Comparison of ENCODE assay signal across 8 cellular contexts in the genomic region with DNA sequence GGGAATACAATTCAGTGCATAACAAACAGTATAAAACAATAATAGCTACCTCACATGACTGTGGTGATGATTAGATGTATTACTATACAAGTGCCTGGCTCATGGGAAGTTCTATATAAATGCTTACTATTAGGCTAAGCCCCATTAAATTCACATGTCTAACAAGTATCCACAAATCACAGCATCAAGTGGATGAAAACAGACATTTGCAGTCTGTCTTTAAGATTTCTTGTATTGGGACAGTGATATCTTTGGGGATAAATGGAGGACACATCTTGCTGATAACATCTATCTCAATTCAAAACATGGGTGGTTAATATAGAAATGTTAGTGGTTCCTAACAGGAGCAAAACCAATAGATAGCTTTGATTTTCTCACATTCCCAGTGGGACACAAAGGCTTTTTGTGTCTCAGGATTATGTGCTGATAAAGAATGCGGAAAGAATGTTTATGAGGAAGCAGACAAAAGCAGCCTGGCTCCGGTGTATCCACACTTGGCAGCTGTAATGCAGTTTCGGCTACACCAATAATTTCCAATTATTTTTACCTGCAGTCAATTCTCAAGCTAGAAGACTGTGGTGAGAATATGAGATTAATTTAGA. TPM values are rescaled to one million over a fixed set of nuclear protein-coding genes. Genes with fewer than 3 reads are reported as not detected.
DNase-seq lines count a peak whose midpoint lies in the region; ATAC-seq, FAIRE-seq and TF ChIP-seq lines count a peak whose summit lies in the region.

No MANE protein-coding gene starts in this region.

- intact Hi-C loops in kidney (cut with DNase I) = no loop called here

- no peak for FAIRE-seq in kidney (lab: Jason Lieb, UNC)

- H3K36me3 ChIP-seq in HUES6 (ENCODE audit: control insufficient read depth, insufficient read depth, low read length) (no peaks in the 10 kb centered on the region; the same call in 1 of the 2 replicates), kidney (ENCODE audit: control insufficient read depth in 1 of 2, insufficient read depth in 2 of 2, low read length in 2 of 2) (no peaks in the 10 kb centered on the region)

- H3K27ac ChIP-seq in HUES6 (ENCODE audit: low read depth, low read length) (peak overlapping the region; percentile 29; the same call in 1 of the 2 replicates), kidney (ENCODE audit: low read depth in 2 of 2, low read length in 2 of 2) (peak overlapping the region; percentile 10 to 78)

- no peaks in the 10 kb centered on the region for H3K27me3 Mint-ChIP-seq in stimulated activated naive CD8-positive, alpha-beta T cell treated with anti-CD3 and anti-CD28 coated beads, Interleukin-15, amount 100 ng/mL, for 72 hours

- peaks cover 42% of the 10 kb centered on the region for H3K4me1 ChIP-seq in HUES6 (ENCODE audit: control insufficient read depth, insufficient read depth, low read length)
- peaks cover 0 to 5% of the 10 kb centered on the region in 2 donors for H3K4me1 ChIP-seq in kidney (ENCODE audit: control insufficient read depth in 1 of 2, insufficient read depth in 1 of 2, low read depth in 1 of 2, low read length in 2 of 2)

- H3K9ac ChIP-seq in HUES6 (ENCODE audit: low read length) (no peak overlapping the region), kidney (ENCODE audit: low read length in 2 of 2) (no peak overlapping the region)

- no peaks in the 10 kb centered on the region for H3K27me3 ChIP-seq in HUES6 (ENCODE audit: control insufficient read depth, insufficient read depth, low read length)

- no peak for ATAC-seq in stimulated activated naive CD8-positive, alpha-beta T cell treated with anti-CD3 and anti-CD28 coated beads, Interleukin-15, amount 100 ng/mL, for 72 hours
- no peak for ATAC-seq in HG02571 (IDR thresholded peaks at IDR 0.05; ENCODE audit: unreplicated experiment)
- ATAC-seq in GM19397 (IDR thresholded peaks at IDR 0.05; ENCODE audit: unreplicated experiment) = no peak

- peak overlapping the region in 1 of 2 donors; percentile 55 for H3K27ac Mint-ChIP-seq in stimulated activated naive CD8-positive, alpha-beta T cell treated with anti-CD3 and anti-CD28 coated beads, Interleukin-15, amount 100 ng/mL, for 72 hours

- DNase-seq in astrocyte of the spinal cord (ENCODE audit: low read depth, low spot score) (peak; percentile 50), kidney (no peak), germinal center (ENCODE audit: low spot score) (no peak), GM10266 (ENCODE audit: extremely low spot score) (no peak)
- DNase-seq in stimulated activated naive CD8-positive, alpha-beta T cell treated with anti-CD3 and anti-CD28 coated beads, Interleukin-15, amount 100 ng/mL, for 72 hours = no peak

- no peak overlapping the region for H3K4me3 ChIP-seq in HUES6 (ENCODE audit: low read depth, low read length)
- H3K4me3 ChIP-seq in astrocyte of the spinal cord (ENCODE audit: low read depth, low read length) = peak overlapping the region; percentile 44
- H3K4me3 ChIP-seq in kidney (ENCODE audit: low read length in 2 of 2) = peak overlapping the region; percentile 54 to 78

- TF ChIP-seq CTCF in astrocyte of the spinal cord (IDR thresholded peaks at IDR 0.05; ENCODE audit: low read depth, low read length) = no peak
- TF ChIP-seq CTCF in kidney (IDR thresholded peaks at IDR 0.05; ENCODE audit: borderline replicate concordance, extremely low read depth, insufficient read depth) = no peak
- TF ChIP-seq CTCF in GM10266 (IDR thresholded peaks at IDR 0.05; ENCODE audit: control insufficient read depth, insufficient read depth, low read depth, missing control alignments) = no peak

- H3K9me3 Mint-ChIP-seq in stimulated activated naive CD8-positive, alpha-beta T cell treated with anti-CD3 and anti-CD28 coated beads, Interleukin-15, amount 100 ng/mL, for 72 hours = no peaks in the 10 kb centered on the region

- peak overlapping the region; percentile 34 to 75 for H3K4me3 Mint-ChIP-seq in stimulated activated naive CD8-positive, alpha-beta T cell treated with anti-CD3 and anti-CD28 coated beads, Interleukin-15, amount 100 ng/mL, for 72 hours

- H3K9me3 ChIP-seq in HUES6 (ENCODE audit: control insufficient read depth, insufficient read depth, low read depth, low read length) (no peaks in the 10 kb centered on the region), kidney (ENCODE audit: control insufficient read depth in 1 of 2, low read length in 2 of 2) (no peaks in the 10 kb centered on the region)

- in situ Hi-C loops in astrocyte of the spinal cord (cut with HindIII; ENCODE audit: low sequenced_read_pairs) = no loop called here

- peaks cover 6% of the 10 kb centered on the region for H3K4me1 Mint-ChIP-seq in stimulated activated naive CD8-positive, alpha-beta T cell treated with anti-CD3 and anti-CD28 coated beads, Interleukin-15, amount 100 ng/mL, for 72 hours

RNA-seq across cellular contexts. Expression of gene PTPRK, which starts 29.3 kb away (rescaled TPM):
- 72.8 TPM for total RNA-seq in kidney
- polyA plus RNA-seq in kidney (ENCODE audit: insufficient read depth, low read depth, low replicate concordance) = 9.2 TPM
